Comparison of ENCODE assay signal across 13 cellular contexts in the genomic region with DNA sequence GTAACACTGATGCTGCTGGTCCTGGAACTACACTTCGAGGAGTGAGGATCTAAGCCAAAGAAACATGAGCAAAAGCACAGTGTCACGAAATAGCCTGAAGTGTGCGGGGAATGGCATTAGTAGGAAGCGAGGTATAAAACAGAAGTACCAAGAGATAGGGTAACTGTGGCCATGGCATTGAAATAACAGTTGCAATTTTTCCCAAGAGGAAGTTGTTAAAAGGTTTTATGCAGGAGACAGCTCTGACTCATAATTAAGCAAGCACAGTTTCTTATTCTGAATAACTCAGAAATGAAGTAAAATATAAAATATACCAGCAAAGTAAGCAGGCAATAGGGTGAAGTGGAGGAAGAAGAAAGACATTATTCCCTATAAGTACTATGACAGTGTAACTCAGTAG.
DNase-seq lines count a peak whose midpoint lies in the region; ATAC-seq and TF ChIP-seq lines count a peak whose summit lies in the region.
"Had no signal": no experiment of that assay in that cellular context is flagged by ENCODE, and none has a peak within 500 bp of the region (broad histone marks: within the 10 kb centered on the region; RNA-seq: fewer than 3 reads in every experiment).

No MANE protein-coding gene starts in this region.

- no peak overlapping the region for H3K27ac ChIP-seq in HL-60 (replicated peaks)
- H3K27ac ChIP-seq in prostate gland, result no peak overlapping the region
- H3K27ac ChIP-seq: epithelial cell of prostate, testis had no signal

- H3K4me3 Mint-ChIP-seq in stimulated activated naive B cell treated with anti-CD40 and anti-IgM and Interleukin-4, amounts not matched to agents 10 μg/mL and 1 μg/mL and 100 μg/mL, for 72 hours, result no peak overlapping the region
- H3K4me3 Mint-ChIP-seq: memory B cell had no signal

- no peak overlapping the region for H3K4me3 ChIP-seq in HL-60 (replicated peaks; ENCODE audit: insufficient read depth, low read length)
- H3K4me3 ChIP-seq in fibroblast of pulmonary artery (replicated peaks; ENCODE audit: low read depth, low read length), result no peak overlapping the region
- H3K4me3 ChIP-seq in prostate gland, result no peak overlapping the region
- H3K4me3 ChIP-seq: testis had no signal

- H3K27me3 ChIP-seq in HL-60 (ENCODE audit: insufficient read depth, poor library complexity, severe bottlenecking) (no peaks in the 10 kb centered on the region), prostate gland (replicated peaks; ENCODE audit: insufficient read depth) (no peaks in the 10 kb centered on the region)
- H3K27me3 ChIP-seq: testis had no signal

- no peak for ATAC-seq in stimulated activated naive B cell treated with anti-CD40 and anti-IgM and Interleukin-4, amounts not matched to agents 10 μg/mL and 1 μg/mL and 100 μg/mL, for 72 hours (replicated peaks)
- no peak for ATAC-seq in HG03442 (IDR thresholded peaks at IDR 0.05; ENCODE audit: unreplicated experiment)
- no peak for ATAC-seq in GM18498 (IDR thresholded peaks at IDR 0.05; ENCODE audit: unreplicated experiment)
- ATAC-seq: Right ventricle myocardium inferior had no signal

- no peaks in the 10 kb centered on the region for H3K4me1 ChIP-seq in prostate gland (replicated peaks)
- H3K4me1 ChIP-seq: testis had no signal

- no peaks in the 10 kb centered on the region for H3K36me3 ChIP-seq in prostate gland

- H3K27me3 Mint-ChIP-seq in stimulated activated naive B cell treated with anti-CD40 and anti-IgM and Interleukin-4, amounts not matched to agents 10 μg/mL and 1 μg/mL and 100 μg/mL, for 72 hours, result no peaks in the 10 kb centered on the region
- H3K27me3 Mint-ChIP-seq: memory B cell had no signal

- no peak for TF ChIP-seq POLR2A in prostate gland (IDR thresholded peaks at IDR 0.05)

- DNase-seq in HL-60 (ENCODE audit: low read depth in 1 of 2, low spot score in 1 of 2) (peak; percentile 40 to 58), SIG-M5 (lab: John Stamatoyannopoulos, UW) (peak; percentile 84), fibroblast of pulmonary artery (ENCODE audit: low read depth) (peak; percentile 48), prostate gland (ENCODE audit: low spot score) (no peak)
- no peak for DNase-seq in stimulated activated naive B cell treated with anti-CD40 and anti-IgM and Interleukin-4, amounts not matched to agents 10 μg/mL and 1 μg/mL and 100 μg/mL, for 72 hours
- DNase-seq: NCI-H526 treated with DMSO at 0.1 percent for 48 hours, nucleus accumbens, testis had no signal

- WGBS in prostate gland, result 47% methylated on average over 4 of the region's 4 CpGs

- intact Hi-C loops in prostate gland (cut with DNase I), result no loop called here

- H3K9me3 Mint-ChIP-seq in stimulated activated naive B cell treated with anti-CD40 and anti-IgM and Interleukin-4, amounts not matched to agents 10 μg/mL and 1 μg/mL and 100 μg/mL, for 72 hours, result no peaks in the 10 kb centered on the region
- H3K9me3 Mint-ChIP-seq: memory B cell had no signal

- peak overlapping the region; percentile 47 for H3K27ac Mint-ChIP-seq in stimulated activated naive B cell treated with anti-CD40 and anti-IgM and Interleukin-4, amounts not matched to agents 10 μg/mL and 1 μg/mL and 100 μg/mL, for 72 hours
- H3K27ac Mint-ChIP-seq: memory B cell had no signal

- no peaks in the 10 kb centered on the region for H3K9me3 ChIP-seq in prostate gland
- H3K9me3 ChIP-seq: testis had no signal

- H3K36me3 Mint-ChIP-seq in stimulated activated naive B cell treated with anti-CD40 and anti-IgM and Interleukin-4, amounts not matched to agents 10 μg/mL and 1 μg/mL and 100 μg/mL, for 72 hours, result no peaks in the 10 kb centered on the region
- H3K36me3 Mint-ChIP-seq: memory B cell had no signal

- peaks cover 2 to 5% of the 10 kb centered on the region in 2 donors for H3K4me1 Mint-ChIP-seq in stimulated activated naive B cell treated with anti-CD40 and anti-IgM and Interleukin-4, amounts not matched to agents 10 μg/mL and 1 μg/mL and 100 μg/mL, for 72 hours
- H3K4me1 Mint-ChIP-seq: memory B cell had no signal

- TF ChIP-seq CTCF in HL-60 (IDR thresholded peaks at IDR 0.05; ENCODE audit: insufficient read depth, low read length) (no peak), fibroblast of pulmonary artery (IDR thresholded peaks at IDR 0.05; ENCODE audit: low read length, missing control alignments) (no peak), prostate gland (IDR thresholded peaks at IDR 0.05) (no peak)

Comparison
In these comparisons a context has a peak if more than half of its experiments do, and no peak if none do; other contexts are left out.
1. DNase-seq: peak in HL-60 (2 of 2), SIG-M5 (single experiment) and fibroblast of pulmonary artery (single experiment); none in stimulated activated naive B cell treated with anti-CD40 and anti-IgM and Interleukin-4, amounts not matched to agents 10 μg/mL and 1 μg/mL and 100 μg/mL, for 72 hours (single experiment) and prostate gland (single experiment).